ENCODE assay signal across 26 cellular contexts in the genomic region with DNA sequence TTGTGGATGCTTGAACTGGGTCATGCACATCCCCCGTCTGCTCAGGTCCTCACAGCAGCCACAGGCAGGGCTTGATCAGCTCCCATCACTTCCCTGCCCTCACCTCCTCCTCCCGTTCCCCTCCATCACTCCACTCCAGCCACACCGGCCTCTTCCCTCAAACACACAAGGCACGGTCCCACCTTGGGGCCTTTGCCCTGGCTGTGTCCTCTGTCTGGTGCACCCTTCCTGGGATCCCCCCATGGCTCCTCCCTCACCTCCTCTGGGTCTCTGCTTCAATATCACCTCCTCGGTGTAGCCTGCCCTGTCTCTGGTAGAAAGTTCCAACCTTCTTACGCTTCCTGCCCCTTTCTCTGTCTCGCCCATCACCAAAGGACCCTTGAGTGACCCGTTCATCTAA. TPM values are rescaled to one million over a fixed set of nuclear protein-coding genes. Genes with fewer than 3 reads are reported as not detected.
DNase-seq lines count a peak whose midpoint lies in the region; ATAC-seq, FAIRE-seq and TF ChIP-seq lines count a peak whose summit lies in the region.
"Had no signal": no experiment of that assay in that cellular context is flagged by ENCODE, and none has a peak within 500 bp of the region (broad histone marks: within the 10 kb centered on the region; RNA-seq: fewer than 3 reads in every experiment).

No MANE protein-coding gene starts in this region.

- no peak for TF ChIP-seq CTCF in activated CD8-positive, alpha-beta T cell treated with anti-CD3 and anti-CD28 coated beads for 36 hours (IDR thresholded peaks at IDR 0.05)
- TF ChIP-seq CTCF in astrocyte (IDR thresholded peaks at IDR 0.05; ENCODE audit: insufficient read depth, low read depth, low read length): no peak
- no peak for TF ChIP-seq CTCF in nephron (IDR thresholded peaks at IDR 0.05; ENCODE audit: unreplicated experiment in 3 of 3)
- no peak for TF ChIP-seq CTCF in colonic mucosa (IDR thresholded peaks at IDR 0.05)

- CTCF ChIA-PET in activated CD8-positive, alpha-beta T cell treated with anti-CD3 and anti-CD28 coated beads, Interleukin-2, amount 10 ng/mL, durations not matched to agents 7 days and 5 days (lab: Charles Lee): no interaction called here
- CTCF ChIA-PET in activated CD8-positive, alpha-beta T cell treated with anti-CD3 and anti-CD28 coated beads for 36 hours (lab: Charles Lee): no interaction called here

- H3K4me3 ChIP-seq in astrocyte (ENCODE audit: insufficient read depth, low read depth, low read length) (no peak overlapping the region), colonic mucosa (no peak overlapping the region)

- H3K9me3 Mint-ChIP-seq in activated CD8-positive, alpha-beta T cell treated with anti-CD3 and anti-CD28 coated beads, Interleukin-2, amount 10 ng/mL, durations not matched to agents 7 days and 5 days (ENCODE audit: insufficient read depth): no peaks in the 10 kb centered on the region
- no peaks in the 10 kb centered on the region for H3K9me3 Mint-ChIP-seq in activated CD8-positive, alpha-beta T cell treated with anti-CD3 and anti-CD28 coated beads for 36 hours
- H3K9me3 Mint-ChIP-seq in astrocyte (ENCODE audit: unreplicated experiment) (peaks cover 4% of the 10 kb centered on the region), nephron (no peaks in the 10 kb centered on the region)
- no peaks in the 10 kb centered on the region for H3K9me3 Mint-ChIP-seq in stimulated activated naive B cell treated with anti-CD40 and anti-IgM and Interleukin-4, amounts not matched to agents 10 μg/mL and 1 μg/mL and 100 μg/mL, for 72 hours
- H3K9me3 Mint-ChIP-seq: HFFc6 had no signal

- H3K36me3 Mint-ChIP-seq in activated CD8-positive, alpha-beta T cell treated with anti-CD3 and anti-CD28 coated beads, Interleukin-2, amount 10 ng/mL, durations not matched to agents 7 days and 5 days (ENCODE audit: low read depth): no peaks in the 10 kb centered on the region
- no peaks in the 10 kb centered on the region for H3K36me3 Mint-ChIP-seq in activated CD8-positive, alpha-beta T cell treated with anti-CD3 and anti-CD28 coated beads for 36 hours (ENCODE audit: low read depth)
- no peaks in the 10 kb centered on the region for H3K36me3 Mint-ChIP-seq in astrocyte (ENCODE audit: low read depth, unreplicated experiment)
- no peaks in the 10 kb centered on the region for H3K36me3 Mint-ChIP-seq in nephron (ENCODE audit: low read depth)
- no peaks in the 10 kb centered on the region for H3K36me3 Mint-ChIP-seq in stimulated activated naive B cell treated with anti-CD40 and anti-IgM and Interleukin-4, amounts not matched to agents 10 μg/mL and 1 μg/mL and 100 μg/mL, for 72 hours
- H3K36me3 Mint-ChIP-seq: CD4-positive, CD25-positive, alpha-beta regulatory T cell had no signal

- POLR2A ChIA-PET in activated CD8-positive, alpha-beta T cell treated with anti-CD3 and anti-CD28 coated beads, Interleukin-2, amount 10 ng/mL, durations not matched to agents 7 days and 5 days (lab: Charles Lee): no interaction called here
- POLR2A ChIA-PET in activated CD8-positive, alpha-beta T cell treated with anti-CD3 and anti-CD28 coated beads for 36 hours (lab: Charles Lee): no interaction called here

- DNase-seq in activated CD8-positive, alpha-beta T cell treated with anti-CD3 and anti-CD28 coated beads, Interleukin-2, amount 10 ng/mL, durations not matched to agents 7 days and 5 days: no peak
- no peak for DNase-seq in activated CD8-positive, alpha-beta T cell treated with anti-CD3 and anti-CD28 coated beads for 36 hours
- no peak for DNase-seq in astrocyte (ENCODE audit: low read depth)
- no peak for DNase-seq in stimulated activated naive B cell treated with anti-CD40 and anti-IgM and Interleukin-4, amounts not matched to agents 10 μg/mL and 1 μg/mL and 100 μg/mL, for 72 hours
- no peak for DNase-seq in colonic mucosa
- DNase-seq in activated CD4-positive, alpha-beta T cell treated with anti-CD3 and anti-CD28 coated beads, Interleukin-2, amount 50 U/mL, for 1 hour: no peak
- no peak for DNase-seq in activated CD4-positive, alpha-beta T cell treated with anti-CD3 and anti-CD28 coated beads for 1 hour
- DNase-seq: AML-193; CD4-positive, CD25-positive, alpha-beta regulatory T cell; COR-L47; DMS 273 treated with DMSO at 0.1 percent for 48 hours; DND-41; HFFc6; NCI-H1417; NCI-H187; NCI-H2227 treated with DMSO at 0.1 percent for 48 hours; NCI-H510A treated with DMSO at 0.1 percent for 48 hours; NCI-H774; SHP77; SK-N-SH had no signal

- no peak for ATAC-seq in activated CD8-positive, alpha-beta T cell treated with anti-CD3 and anti-CD28 coated beads, Interleukin-2, amount 10 ng/mL, durations not matched to agents 7 days and 5 days
- ATAC-seq in activated CD8-positive, alpha-beta T cell treated with anti-CD3 and anti-CD28 coated beads for 36 hours: no peak
- no peak for ATAC-seq in stimulated activated naive B cell treated with anti-CD40 and anti-IgM and Interleukin-4, amounts not matched to agents 10 μg/mL and 1 μg/mL and 100 μg/mL, for 72 hours (replicated peaks)

- H2AFZ ChIP-seq in astrocyte (ENCODE audit: low read depth, low read length): no peak overlapping the region

- H3K9ac ChIP-seq in astrocyte (ENCODE audit: low read length) (no peak overlapping the region), colonic mucosa (ENCODE audit: low read depth in 2 of 2, low read length in 2 of 2) (no peak overlapping the region)
- H3K9ac ChIP-seq: SK-N-SH had no signal

- H3K27me3 ChIP-seq in astrocyte (ENCODE audit: insufficient read depth, low read length) (no peaks in the 10 kb centered on the region), colonic mucosa (no peaks in the 10 kb centered on the region)

- no peak overlapping the region for H3K4me3 Mint-ChIP-seq in activated CD8-positive, alpha-beta T cell treated with anti-CD3 and anti-CD28 coated beads, Interleukin-2, amount 10 ng/mL, durations not matched to agents 7 days and 5 days
- no peak overlapping the region for H3K4me3 Mint-ChIP-seq in activated CD8-positive, alpha-beta T cell treated with anti-CD3 and anti-CD28 coated beads for 36 hours
- H3K4me3 Mint-ChIP-seq in astrocyte (ENCODE audit: unreplicated experiment): peak overlapping the region; percentile 40
- H3K4me3 Mint-ChIP-seq in nephron: no peak overlapping the region
- no peak overlapping the region for H3K4me3 Mint-ChIP-seq in stimulated activated naive B cell treated with anti-CD40 and anti-IgM and Interleukin-4, amounts not matched to agents 10 μg/mL and 1 μg/mL and 100 μg/mL, for 72 hours
- H3K4me3 Mint-ChIP-seq: CD4-positive, CD25-positive, alpha-beta regulatory T cell; HFFc6 had no signal

- H3K27me3 Mint-ChIP-seq in activated CD8-positive, alpha-beta T cell treated with anti-CD3 and anti-CD28 coated beads, Interleukin-2, amount 10 ng/mL, durations not matched to agents 7 days and 5 days (ENCODE audit: low read depth): peaks cover 17% of the 10 kb centered on the region
- peaks cover 15% of the 10 kb centered on the region for H3K27me3 Mint-ChIP-seq in activated CD8-positive, alpha-beta T cell treated with anti-CD3 and anti-CD28 coated beads for 36 hours
- H3K27me3 Mint-ChIP-seq in astrocyte (ENCODE audit: low read depth, unreplicated experiment) (peaks cover 16% of the 10 kb centered on the region), nephron (ENCODE audit: low read depth) (no peaks in the 10 kb centered on the region)
- H3K27me3 Mint-ChIP-seq in stimulated activated naive B cell treated with anti-CD40 and anti-IgM and Interleukin-4, amounts not matched to agents 10 μg/mL and 1 μg/mL and 100 μg/mL, for 72 hours: peaks cover 41 to 53% of the 10 kb centered on the region in 2 donors

- no peak overlapping the region for H3K4me2 ChIP-seq in astrocyte (ENCODE audit: low read length)
- H3K4me2 ChIP-seq: SK-N-SH had no signal

- H3K4me1 Mint-ChIP-seq in activated CD8-positive, alpha-beta T cell treated with anti-CD3 and anti-CD28 coated beads, Interleukin-2, amount 10 ng/mL, durations not matched to agents 7 days and 5 days (ENCODE audit: low read depth): peaks cover 25% of the 10 kb centered on the region
- peaks cover 5% of the 10 kb centered on the region for H3K4me1 Mint-ChIP-seq in activated CD8-positive, alpha-beta T cell treated with anti-CD3 and anti-CD28 coated beads for 36 hours (ENCODE audit: low read depth)
- peaks cover 3% of the 10 kb centered on the region for H3K4me1 Mint-ChIP-seq in astrocyte (ENCODE audit: low read depth, unreplicated experiment)
- peaks cover 7% of the 10 kb centered on the region for H3K4me1 Mint-ChIP-seq in nephron
- peaks cover 4 to 10% of the 10 kb centered on the region in 2 donors for H3K4me1 Mint-ChIP-seq in stimulated activated naive B cell treated with anti-CD40 and anti-IgM and Interleukin-4, amounts not matched to agents 10 μg/mL and 1 μg/mL and 100 μg/mL, for 72 hours

- H3K27ac ChIP-seq in astrocyte (ENCODE audit: low read depth, low read length) (no peak overlapping the region), colonic mucosa (no peak overlapping the region)
- H3K27ac ChIP-seq: 22Rv1, HL-60 had no signal

- peak overlapping the region; percentile 24 for H3K27ac Mint-ChIP-seq in activated CD8-positive, alpha-beta T cell treated with anti-CD3 and anti-CD28 coated beads, Interleukin-2, amount 10 ng/mL, durations not matched to agents 7 days and 5 days
- H3K27ac Mint-ChIP-seq in activated CD8-positive, alpha-beta T cell treated with anti-CD3 and anti-CD28 coated beads for 36 hours: no peak overlapping the region
- H3K27ac Mint-ChIP-seq in astrocyte (ENCODE audit: unreplicated experiment): peak overlapping the region; percentile 89
- H3K27ac Mint-ChIP-seq in nephron: peak overlapping the region; percentile 6 to 54 (median 42)
- peak overlapping the region; percentile 3 for H3K27ac Mint-ChIP-seq in stimulated activated naive B cell treated with anti-CD40 and anti-IgM and Interleukin-4, amounts not matched to agents 10 μg/mL and 1 μg/mL and 100 μg/mL, for 72 hours
- H3K27ac Mint-ChIP-seq: HFFc6 had no signal

- H3K79me2 ChIP-seq in astrocyte (ENCODE audit: insufficient read depth, low read length): no peaks in the 10 kb centered on the region

- FAIRE-seq in astrocyte (lab: Jason Lieb, UNC): no peak
- FAIRE-seq: HTR-8/SVneo had no signal

- H3K9me3 ChIP-seq in astrocyte (ENCODE audit: insufficient read depth, low read depth, low read length) (no peaks in the 10 kb centered on the region), colonic mucosa (no peaks in the 10 kb centered on the region)
- H3K9me3 ChIP-seq: SK-N-SH had no signal

- intact Hi-C loops in activated CD8-positive, alpha-beta T cell treated with anti-CD3 and anti-CD28 coated beads for 36 hours (cut with micrococcal nuclease): no loop called here
- intact Hi-C loops in colonic mucosa (cut with DNase I): no loop called here

- H3K36me3 ChIP-seq in astrocyte (ENCODE audit: insufficient read depth, low read length): no peaks in the 10 kb centered on the region
- H3K36me3 ChIP-seq in colonic mucosa: no peaks in the 10 kb centered on the region

- no peaks in the 10 kb centered on the region for H4K20me1 ChIP-seq in astrocyte (ENCODE audit: insufficient read depth, low read length)

- H3K4me1 ChIP-seq in astrocyte (ENCODE audit: insufficient read depth, low read length) (peaks cover 12% of the 10 kb centered on the region), colonic mucosa (no peaks in the 10 kb centered on the region)

RNA-seq across cellular contexts. Expression of a gene that starts 16.0 kb away (rescaled TPM):
- total RNA-seq in activated CD8-positive, alpha-beta T cell treated with anti-CD3 and anti-CD28 coated beads, Interleukin-2, amount 10 ng/mL, durations not matched to agents 7 days and 5 days: 10 to 100 TPM; 38.6 to 39.4 TPM
- 10 to 100 TPM; 43.8 to 45.4 TPM for total RNA-seq in activated CD8-positive, alpha-beta T cell treated with anti-CD3 and anti-CD28 coated beads for 36 hours
- total RNA-seq in astrocyte (21.4 and 21.7 TPM in 2 replicates), colonic mucosa (10 to 100 TPM; 15.4 to 26.9 TPM)

RNA-seq across cellular contexts. Expression of a gene that starts 18.7 kb away (rescaled TPM):
- 10 to 100 TPM; 13.6 to 16.4 TPM for total RNA-seq in activated CD8-positive, alpha-beta T cell treated with anti-CD3 and anti-CD28 coated beads, Interleukin-2, amount 10 ng/mL, durations not matched to agents 7 days and 5 days
- 1 to 10 TPM; 5.4 TPM for total RNA-seq in activated CD8-positive, alpha-beta T cell treated with anti-CD3 and anti-CD28 coated beads for 36 hours
- total RNA-seq in astrocyte: 8.1 and 9.0 TPM in 2 replicates
- total RNA-seq in colonic mucosa: 10 to 100 TPM in 1 of 2 donors, 1 to 10 TPM in 1; 8.9 to 13.7 TPM

RNA-seq across cellular contexts. Expression of a gene that starts 23.8 kb away (rescaled TPM):
- under 1 TPM in 1 of 2 experiments, not detected in 1; 0.11 TPM for total RNA-seq in activated CD8-positive, alpha-beta T cell treated with anti-CD3 and anti-CD28 coated beads, Interleukin-2, amount 10 ng/mL, durations not matched to agents 7 days and 5 days
- not detected for total RNA-seq in activated CD8-positive, alpha-beta T cell treated with anti-CD3 and anti-CD28 coated beads for 36 hours
- total RNA-seq in astrocyte (0.77 and 0.95 TPM in 2 replicates), colonic mucosa (10 to 100 TPM; 20.8 to 47.1 TPM)
- total RNA-seq: CD4-positive, CD25-positive, alpha-beta regulatory T cell; G401; H7; HFFc6 had no signal

RNA-seq across cellular contexts. Expression of a gene that starts 40.6 kb away (rescaled TPM):
- 1 to 10 TPM; 4.7 to 4.8 TPM for total RNA-seq in activated CD8-positive, alpha-beta T cell treated with anti-CD3 and anti-CD28 coated beads, Interleukin-2, amount 10 ng/mL, durations not matched to agents 7 days and 5 days
- total RNA-seq in activated CD8-positive, alpha-beta T cell treated with anti-CD3 and anti-CD28 coated beads for 36 hours: 1 to 10 TPM in 1 of 2 experiments, under 1 TPM in 1; 0.78 to 1.3 TPM
- total RNA-seq in astrocyte (14.1 and 15.5 TPM in 2 replicates), colonic mucosa (not detected)
- total RNA-seq: HFFc6 had no signal

RNA-seq across cellular contexts. Expression of a gene that starts 44.0 kb away (rescaled TPM):
- 10 to 100 TPM; 44.6 to 49.8 TPM for total RNA-seq in activated CD8-positive, alpha-beta T cell treated with anti-CD3 and anti-CD28 coated beads, Interleukin-2, amount 10 ng/mL, durations not matched to agents 7 days and 5 days
- 10 to 100 TPM; 25.4 to 33.2 TPM for total RNA-seq in activated CD8-positive, alpha-beta T cell treated with anti-CD3 and anti-CD28 coated beads for 36 hours
- 115 and 123 TPM in 2 replicates for total RNA-seq in astrocyte
- 10 to 100 TPM; 39.1 to 45.0 TPM for total RNA-seq in colonic mucosa

Comparison
In these comparisons a context has a peak if more than half of its experiments do, and no peak if none do; other contexts are left out.
1. RNA of a gene that starts 23.8 kb away (total RNA-seq): 20.8 to 47.1 TPM in colonic mucosa; 0.77 to 0.95 TPM in astrocyte, 0.11 TPM in activated CD8-positive, alpha-beta T cell treated with anti-CD3 and anti-CD28 coated beads, Interleukin-2, amount 10 ng/mL, durations not matched to agents 7 days and 5 days and not detected in activated CD8-positive, alpha-beta T cell treated with anti-CD3 and anti-CD28 coated beads for 36 hours; every median in the first group is over 10 times any median in the second.